In the genomic region with DNA sequence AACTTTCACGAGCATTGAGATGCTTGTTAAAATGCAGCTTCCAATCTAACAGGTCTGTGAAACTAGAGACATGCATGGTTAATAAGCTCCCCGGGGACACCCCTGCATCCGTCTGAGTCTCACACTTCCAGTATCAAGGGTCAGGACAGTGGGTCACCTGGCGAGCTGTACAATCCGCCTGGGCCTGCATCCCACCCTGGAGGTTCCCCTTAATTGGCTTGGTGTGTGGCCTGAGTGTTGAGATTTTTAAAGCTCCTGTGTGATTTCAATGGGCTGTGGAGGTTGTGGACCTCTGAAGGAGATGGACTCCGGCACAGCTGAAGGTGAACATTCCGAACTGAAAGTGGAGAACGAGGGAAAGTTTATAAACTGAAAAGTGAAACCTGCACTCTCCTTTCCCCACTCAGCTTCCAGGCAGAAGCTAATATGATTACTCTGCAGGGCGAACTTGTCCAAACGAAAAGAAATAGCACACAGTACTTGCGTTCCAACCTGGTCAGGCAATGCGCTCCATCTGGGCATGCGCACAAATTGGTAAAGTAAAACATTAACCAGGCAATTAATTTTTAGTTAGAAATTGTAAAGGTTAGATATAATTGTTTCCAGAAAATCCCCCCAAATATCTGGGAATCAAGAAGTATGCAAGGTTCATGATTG, we compare ENCODE assay signal across 18 cellular contexts.
DNase-seq lines count a peak whose midpoint lies in the region; ATAC-seq, FAIRE-seq and TF ChIP-seq lines count a peak whose summit lies in the region.
"Had no signal": no experiment of that assay in that cellular context is flagged by ENCODE, and none has a peak within 500 bp of the region (broad histone marks: within the 10 kb centered on the region; RNA-seq: fewer than 3 reads in every experiment).

No MANE protein-coding gene starts in this region.

- no peak for FAIRE-seq in bronchial epithelial cell (lab: Jason Lieb, UNC)

- no TSS peak for BruUV-seq in Calu3 (replicated peaks; lab: Mats Ljungman, UMichigan)

- H3K4me3 Mint-ChIP-seq in Calu3 (ENCODE audit: low read depth, unreplicated experiment): peak overlapping the region; percentile 68
- H3K4me3 Mint-ChIP-seq: activated CD4-positive, alpha-beta T cell treated with anti-CD3 and anti-CD28 coated beads, Interleukin-2, amount 10 ng/mL, durations not matched to agents 24 days and 14 days; immature natural killer cell; memory B cell; natural killer cell treated with Interleukin-12 subunit alpha and Interleukin-12 subunit beta and Interleukin-15 and Interleukin-18, amount 100 ng/mL, for 72 hours; stimulated activated naive CD8-positive, alpha-beta T cell treated with anti-CD3 and anti-CD28 coated beads, Interleukin-15, amount 100 ng/mL, for 72 hours; T-cell had no signal

- H3K4me1 Mint-ChIP-seq in Calu3 (ENCODE audit: low read depth, unreplicated experiment): peaks cover 12% of the 10 kb centered on the region
- H3K4me1 Mint-ChIP-seq: activated CD4-positive, alpha-beta T cell treated with anti-CD3 and anti-CD28 coated beads, Interleukin-2, amount 10 ng/mL, durations not matched to agents 24 days and 14 days; memory B cell; stimulated activated naive CD8-positive, alpha-beta T cell treated with anti-CD3 and anti-CD28 coated beads, Interleukin-15, amount 100 ng/mL, for 72 hours; T-cell had no signal

- peak; percentile 56 for ATAC-seq in left lobe of liver
- ATAC-seq: HCT116; natural killer cell treated with Interleukin-12 subunit alpha and Interleukin-12 subunit beta and Interleukin-15 and Interleukin-18, amount 100 ng/mL, for 72 hours; stimulated activated naive CD8-positive, alpha-beta T cell treated with anti-CD3 and anti-CD28 coated beads, Interleukin-15, amount 100 ng/mL, for 72 hours; T-cell had no signal

- peak overlapping the region; percentile 18 to 48 for H3K27ac ChIP-seq in prostate gland
- H3K27ac ChIP-seq: spleen had no signal

- no peak for TF ChIP-seq POLR2A in prostate gland (IDR thresholded peaks at IDR 0.05)

- DNase-seq in Calu3: peak; percentile 11
- DNase-seq in bronchial epithelial cell (ENCODE audit: low read depth): peak; percentile 4
- no peak for DNase-seq in left lobe of liver (ENCODE audit: low spot score)
- peak; percentile 33 for DNase-seq in prostate gland (ENCODE audit: low spot score)
- no peak for DNase-seq in pons (ENCODE audit: low spot score)
- DNase-seq in foreskin fibroblast: no peak
- DNase-seq in NOMO-1 treated with dmso at 0.1 percent for 144 hours (lab: John Stamatoyannopoulos, UW; ENCODE audit: unreplicated experiment): no peak
- no peak for DNase-seq in NCI-H526 (lab: John Stamatoyannopoulos, UW)
- DNase-seq: activated CD4-positive, alpha-beta T cell treated with anti-CD3 and anti-CD28 coated beads, Interleukin-2, amount 10 ng/mL, durations not matched to agents 24 days and 14 days; immature natural killer cell; NCI-H1092 treated with DMSO at 0.1 percent for 48 hours; spleen; stimulated activated CD4-positive, alpha-beta T cell treated with anti-CD3 and anti-CD28 coated beads, Interleukin-4, amount 100 ng/mL, for 4 hours; stimulated activated naive CD8-positive, alpha-beta T cell treated with anti-CD3 and anti-CD28 coated beads, Interleukin-15, amount 100 ng/mL, for 72 hours; T-cell had no signal

- peaks cover 8% of the 10 kb centered on the region for H3K9me3 Mint-ChIP-seq in Calu3 (ENCODE audit: low read depth, unreplicated experiment)
- H3K9me3 Mint-ChIP-seq: activated CD4-positive, alpha-beta T cell treated with anti-CD3 and anti-CD28 coated beads, Interleukin-2, amount 10 ng/mL, durations not matched to agents 24 days and 14 days; natural killer cell treated with Interleukin-12 subunit alpha and Interleukin-12 subunit beta and Interleukin-15 and Interleukin-18, amount 100 ng/mL, for 72 hours; stimulated activated naive CD8-positive, alpha-beta T cell treated with anti-CD3 and anti-CD28 coated beads, Interleukin-15, amount 100 ng/mL, for 72 hours had no signal

- no peaks in the 10 kb centered on the region for H3K36me3 ChIP-seq in bronchial epithelial cell (ENCODE audit: control insufficient read depth, insufficient read depth, low read length)
- no peaks in the 10 kb centered on the region for H3K36me3 ChIP-seq in prostate gland
- H3K36me3 ChIP-seq: spleen had no signal

- H3K27ac Mint-ChIP-seq in Calu3 (ENCODE audit: unreplicated experiment): no peak overlapping the region
- H3K27ac Mint-ChIP-seq: activated CD4-positive, alpha-beta T cell treated with anti-CD3 and anti-CD28 coated beads, Interleukin-2, amount 10 ng/mL, durations not matched to agents 24 days and 14 days; memory B cell; natural killer cell treated with Interleukin-12 subunit alpha and Interleukin-12 subunit beta and Interleukin-15 and Interleukin-18, amount 100 ng/mL, for 72 hours; T-cell had no signal

- H3K27me3 ChIP-seq in bronchial epithelial cell (ENCODE audit: control insufficient read depth, insufficient read depth, low read length) (no peaks in the 10 kb centered on the region), prostate gland (replicated peaks; ENCODE audit: insufficient read depth) (no peaks in the 10 kb centered on the region)

- CTCF ChIA-PET in Calu3 (lab: Charles Lee): no interaction called here

- intact Hi-C loops in Calu3 (cut with micrococcal nuclease; ENCODE audit: unreplicated experiment) (no loop called here), prostate gland (cut with DNase I) (no loop called here)

- WGBS in prostate gland: 24% methylated on average over 13 of the region's 13 CpGs

- H3K36me3 Mint-ChIP-seq in Calu3 (ENCODE audit: insufficient read depth, unreplicated experiment): no peaks in the 10 kb centered on the region
- H3K36me3 Mint-ChIP-seq: T-cell had no signal

- no peaks in the 10 kb centered on the region for H3K4me1 ChIP-seq in prostate gland (replicated peaks)
- H3K4me1 ChIP-seq: spleen had no signal

- peaks cover 12% of the 10 kb centered on the region for H3K27me3 Mint-ChIP-seq in Calu3 (ENCODE audit: unreplicated experiment)
- H3K27me3 Mint-ChIP-seq: memory B cell had no signal

- H3K4me3 ChIP-seq in bronchial epithelial cell (ENCODE audit: low read depth, low read length) (no peak overlapping the region), prostate gland (no peak overlapping the region), foreskin fibroblast (ENCODE audit: low read depth in 1 of 2, low read length in 2 of 2) (no peak overlapping the region)
- H3K4me3 ChIP-seq: spleen had no signal

- H3K9me3 ChIP-seq in prostate gland: no peaks in the 10 kb centered on the region

- TF ChIP-seq CTCF in Calu3 (IDR thresholded peaks at IDR 0.05; ENCODE audit: unreplicated experiment) (no peak), bronchial epithelial cell (IDR thresholded peaks at IDR 0.05; ENCODE audit: insufficient read depth, low read length, severe bottlenecking) (no peak), prostate gland (IDR thresholded peaks at IDR 0.05) (no peak), foreskin fibroblast (IDR thresholded peaks at IDR 0.05; ENCODE audit: low read depth, low read length) (no peak)

Comparison
In these comparisons a context has a peak if more than half of its experiments do, and no peak if none do; other contexts are left out.
1. DNase-seq: peak in Calu3 (single experiment), bronchial epithelial cell (single experiment) and prostate gland (single experiment); none in left lobe of liver (single experiment), pons (single experiment), foreskin fibroblast (0 of 2), NOMO-1 treated with dmso at 0.1 percent for 144 hours (single experiment) and NCI-H526 (0 of 2).